In genomic region chr10:34495938-34496337, GRCh38 we compare ENCODE assay signal across 23 cellular contexts.
A peak's percentile ranks its signal among the peaks of the same experiment; 100 is the strongest.
DNase-seq lines count a peak whose midpoint lies in the region; ATAC-seq, FAIRE-seq and TF ChIP-seq lines count a peak whose summit lies in the region.
"Had no signal": no experiment of that assay in that cellular context is flagged by ENCODE, and none has a peak within 500 bp of the region (broad histone marks: within the 10 kb centered on the region; RNA-seq: fewer than 3 reads in every experiment).

No MANE protein-coding gene starts in this region.

- BruUV-seq in HepG2 (replicated peaks; lab: Mats Ljungman, UMichigan) = no TSS peak

- H3K27ac Mint-ChIP-seq in activated T-cell treated with anti-CD3 and anti-CD28 coated beads, Interleukin-2, amount 50 U/mL, for 72 hours = no peak overlapping the region
- H3K27ac Mint-ChIP-seq: B cell; CD4-positive, alpha-beta T cell; T-cell had no signal

- in situ Hi-C loops in HepG2 (cut with HindIII; ENCODE audit: extremely low pct_ligation_motif_present, low pct_unique_long_range_greater_than_20kb) = no loop called here

- no peaks in the 10 kb centered on the region for H3K4me1 Mint-ChIP-seq in activated T-cell treated with anti-CD3 and anti-CD28 coated beads, Interleukin-2, amount 50 U/mL, for 72 hours (ENCODE audit: low read depth)
- H3K4me1 Mint-ChIP-seq: B cell, T-cell had no signal

- H3K79me2 ChIP-seq in HepG2 (ENCODE audit: insufficient read depth, low read length) = no peaks in the 10 kb centered on the region

- no peaks in the 10 kb centered on the region for H3K27me3 ChIP-seq in HepG2 (ENCODE audit: control insufficient read depth in 1 of 2, insufficient read depth in 2 of 2, low read length in 2 of 2)
- no peaks in the 10 kb centered on the region for H3K27me3 ChIP-seq in right lobe of liver
- H3K27me3 ChIP-seq: SJSA1 had no signal

- TF ChIP-seq CTCF in HepG2 (CRISPR knock-in tag; IDR thresholded peaks at IDR 0.05) (no peak), right lobe of liver (IDR thresholded peaks at IDR 0.05) (no peak), NB4 (IDR thresholded peaks at IDR 0.05; ENCODE audit: low read depth, low read length) (no peak), fibroblast of pulmonary artery (IDR thresholded peaks at IDR 0.05; ENCODE audit: low read length, missing control alignments) (no peak)

- CTCF ChIA-PET in HepG2 (lab: Yijun Ruan, JAX; ENCODE audit: low intra/inter-chr PET ratio, low total read pairs) = no interaction called here

- ATAC-seq in HepG2 = no peak
- no peak for ATAC-seq in right lobe of liver
- no peak for ATAC-seq in GM21390 (IDR thresholded peaks at IDR 0.05; ENCODE audit: unreplicated experiment)
- no peak for ATAC-seq in activated T-cell treated with anti-CD3 and anti-CD28 coated beads, Interleukin-2, amount 50 U/mL, for 72 hours (replicated peaks in 1 of 2)
- ATAC-seq in GM18502 (IDR thresholded peaks at IDR 0.05; ENCODE audit: poor library complexity, unreplicated experiment) = no peak
- ATAC-seq: HCT116, T-cell had no signal

- no peak for FAIRE-seq in HepG2 (lab: Jason Lieb, UNC)
- FAIRE-seq: D721Med, GM12891 had no signal

- no peak overlapping the region for H3K9ac ChIP-seq in HepG2 (ENCODE audit: insufficient read depth, low read depth, low read length)
- H3K9ac ChIP-seq: GM23248 had no signal

- 96% methylated on average over 2 of the region's 2 CpGs for WGBS in HepG2 (ENCODE audit: low lambda C conversion rate)
- WGBS in right lobe of liver (ENCODE audit: insufficient coverage, low coverage, low lambda C conversion rate, missing lambda C conversion rate) = 64% methylated on average over 2 of the region's 2 CpGs

- POLR2A ChIA-PET in HepG2 (lab: Yijun Ruan, JAX) = no interaction called here

- no peak for TF ChIP-seq POLR2A in HepG2 (IDR thresholded peaks at IDR 0.05; ENCODE audit: insufficient read depth in 1 of 2, low read depth in 2 of 2, low read length in 2 of 2)
- TF ChIP-seq POLR2A in right lobe of liver (IDR thresholded peaks at IDR 0.05) = no peak
- no peak for TF ChIP-seq POLR2A in NB4 (IDR thresholded peaks at IDR 0.05; ENCODE audit: extremely low read depth, insufficient read length)

- no peak overlapping the region for H2AFZ ChIP-seq in HepG2 (ENCODE audit: low read length)
- H2AFZ ChIP-seq: GM23248 had no signal

- H3K4me2 ChIP-seq in HepG2 (ENCODE audit: low read depth, low read length) = no peak overlapping the region

- TF ChIP-seq EP300 in HepG2 (IDR thresholded peaks at IDR 0.05; ENCODE audit: low read depth in 2 of 2, low read length in 2 of 2) = no peak
- no peak for TF ChIP-seq EP300 in HepG2 (CRISPR knock-in tag; IDR thresholded peaks at IDR 0.05; ENCODE audit: borderline replicate concordance)

- H3K4me1 ChIP-seq in HepG2 (ENCODE audit: insufficient read depth, low read length) (no peaks in the 10 kb centered on the region), right lobe of liver (no peaks in the 10 kb centered on the region)
- H3K4me1 ChIP-seq: SJSA1 had no signal

- no peak for TF ChIP-seq RAD21 in HepG2 (CRISPR knock-in tag; IDR thresholded peaks at IDR 0.05)

- H3K36me3 ChIP-seq in HepG2 (replicated peaks in 1 of 2; ENCODE audit: control insufficient read depth in 1 of 2, insufficient read depth in 2 of 2, low read length in 2 of 2) (no peaks in the 10 kb centered on the region), right lobe of liver (no peaks in the 10 kb centered on the region)
- H3K36me3 ChIP-seq: SJSA1 had no signal

- no peaks in the 10 kb centered on the region for H3K9me3 ChIP-seq in HepG2 (ENCODE audit: low read length)
- no peaks in the 10 kb centered on the region for H3K9me3 ChIP-seq in right lobe of liver
- H3K9me3 ChIP-seq: SJSA1 had no signal

- no peaks in the 10 kb centered on the region for H4K20me1 ChIP-seq in HepG2 (ENCODE audit: insufficient read depth, low read length)

- intact Hi-C loops in HepG2 (cut with micrococcal nuclease; ENCODE audit: unreplicated experiment) (no loop called here), right lobe of liver (cut with DNase I) (no loop called here)

- no peak for DNase-seq in HepG2 (ENCODE audit: low spot score)
- DNase-seq in right lobe of liver = no peak
- peak; percentile 11 for DNase-seq in NB4 (ENCODE audit: low read depth)
- DNase-seq in fibroblast of pulmonary artery (ENCODE audit: low read depth) = peak; percentile 20
- no peak for DNase-seq in activated T-cell treated with anti-CD3 and anti-CD28 coated beads, Interleukin-2, amount 50 U/mL, for 72 hours
- DNase-seq: ACHN; CD4-positive, alpha-beta T cell; GM23248; Karpas-422; NCI-H1417 treated with DMSO at 0.1 percent for 48 hours; NCI-H2029 treated with DMSO at 0.1 percent for 48 hours; NCI-H2227 treated with DMSO at 0.1 percent for 48 hours; NCI-H524 treated with DMSO at 0.1 percent for 48 hours; OCI-M1; T-cell had no signal

- H3K36me3 Mint-ChIP-seq in activated T-cell treated with anti-CD3 and anti-CD28 coated beads, Interleukin-2, amount 50 U/mL, for 72 hours (ENCODE audit: insufficient read depth in 2 of 2) = no peaks in the 10 kb centered on the region
- H3K36me3 Mint-ChIP-seq: T-cell had no signal

- H3K4me3 Mint-ChIP-seq in activated T-cell treated with anti-CD3 and anti-CD28 coated beads, Interleukin-2, amount 50 U/mL, for 72 hours = no peak overlapping the region
- H3K4me3 Mint-ChIP-seq: B cell; CD4-positive, alpha-beta T cell; T-cell had no signal

- H3K4me3 ChIP-seq in HepG2 (replicated peaks in 1 of 3; ENCODE audit: insufficient read depth in 1 of 3, low read depth in 2 of 3, low read length in 3 of 3) = no peak overlapping the region
- H3K4me3 ChIP-seq in right lobe of liver = no peak overlapping the region
- no peak overlapping the region for H3K4me3 ChIP-seq in NB4 (ENCODE audit: low read depth, low read length)
- no peak overlapping the region for H3K4me3 ChIP-seq in fibroblast of pulmonary artery (replicated peaks; ENCODE audit: low read depth, low read length)
- H3K4me3 ChIP-seq: GM23248, SJSA1 had no signal

- H3K27me3 Mint-ChIP-seq in activated T-cell treated with anti-CD3 and anti-CD28 coated beads, Interleukin-2, amount 50 U/mL, for 72 hours (ENCODE audit: low read depth) = no peaks in the 10 kb centered on the region
- H3K27me3 Mint-ChIP-seq: B cell; CD4-positive, alpha-beta T cell; T-cell had no signal

- no peaks in the 10 kb centered on the region for H3K9me3 Mint-ChIP-seq in activated T-cell treated with anti-CD3 and anti-CD28 coated beads, Interleukin-2, amount 50 U/mL, for 72 hours
- H3K9me3 Mint-ChIP-seq: CD4-positive, alpha-beta T cell; T-cell had no signal

- H3K27ac ChIP-seq in HepG2 (ENCODE audit: extremely low read length, insufficient read depth, low read length) = no peak overlapping the region
- no peak overlapping the region for H3K27ac ChIP-seq in right lobe of liver
- H3K27ac ChIP-seq: GM23248, HL-60, SJSA1 had no signal

TF ChIP-seq in HepG2, 621 proteins besides CTCF, POLR2A, EP300 and RAD21:
- TF ChIP-seq CEBPG (CRISPR knock-in tag; IDR thresholded peaks at IDR 0.05) (peak; percentile 11; the same call in 1 of the 2 replicates), ZNF24 (IDR thresholded peaks at IDR 0.05) (no peak), ZNF615 (CRISPR knock-in tag; IDR thresholded peaks at IDR 0.05; ENCODE audit: borderline replicate concordance) (no peak), MATR3 (CRISPR knock-in tag; IDR thresholded peaks at IDR 0.05) (no peak), LCORL (IDR thresholded peaks at IDR 0.05) (peak; percentile 79), LCORL (CRISPR knock-in tag; IDR thresholded peaks at IDR 0.05) (no peak)

Comparison
In these comparisons a context has a peak if more than half of its experiments do, and no peak if none do; other contexts are left out.
1. DNase-seq: peak in NB4 (single experiment) and fibroblast of pulmonary artery (single experiment); none in HepG2 (single experiment), right lobe of liver (0 of 3) and activated T-cell treated with anti-CD3 and anti-CD28 coated beads, Interleukin-2, amount 50 U/mL, for 72 hours (0 of 2).